Comparison of ENCODE assay signal across 1 cellular context in genomic region chr7:112898432-112899290, GRCh38.
TF ChIP-seq lines count a peak whose summit lies in the region.

No MANE protein-coding gene starts in this region.

TF ChIP-seq in HepG2, 621 proteins besides CTCF, POLR2A, EP300 and RAD21 (continued from another document and continues in another):
- TF ChIP-seq ZNF512B (CRISPR knock-in tag; IDR thresholded peaks at IDR 0.05; ENCODE audit: borderline replicate concordance) (no peak), DZIP1 (CRISPR knock-in tag; IDR thresholded peaks at IDR 0.05) (no peak), KDM4B (CRISPR knock-in tag; IDR thresholded peaks at IDR 0.05) (no peak), ZNF746 (CRISPR knock-in tag; IDR thresholded peaks at IDR 0.05) (no peak), HMG20A (CRISPR knock-in tag; IDR thresholded peaks at IDR 0.05; ENCODE audit: borderline replicate concordance) (peak; percentile 46; the same call in 1 of the 2 replicates), IKZF5 (CRISPR knock-in tag; IDR thresholded peaks at IDR 0.05) (0 out of 2 replicates have a peak, but pooled peaks have one; percentile 35), DR1 (CRISPR knock-in tag; IDR thresholded peaks at IDR 0.05) (no peak), NFIB (CRISPR knock-in tag; IDR thresholded peaks at IDR 0.05; ENCODE audit: borderline replicate concordance) (no peak), ZNF343 (CRISPR knock-in tag; IDR thresholded peaks at IDR 0.05) (no peak), ISL2 (CRISPR knock-in tag; IDR thresholded peaks at IDR 0.05) (0 out of 2 replicates have a peak, but pooled peaks have one; percentile 25), ZNF205 (CRISPR knock-in tag; IDR thresholded peaks at IDR 0.05) (no peak), ZNF703 (CRISPR knock-in tag; IDR thresholded peaks at IDR 0.05; ENCODE audit: borderline replicate concordance) (no peak), ETV5 (CRISPR knock-in tag; IDR thresholded peaks at IDR 0.05; ENCODE audit: borderline replicate concordance) (peak; percentile 21; the same call in 1 of the 2 replicates), HNF1B (CRISPR knock-in tag; IDR thresholded peaks at IDR 0.05) (0 out of 2 replicates have a peak, but pooled peaks have one; percentile 34), HNF4G (IDR thresholded peaks at IDR 0.05; ENCODE audit: borderline replicate concordance, low read depth, low read length) (0 out of 2 replicates have a peak, but pooled peaks have one; percentile 11), HNF4G (CRISPR knock-in tag; IDR thresholded peaks at IDR 0.05; ENCODE audit: borderline replicate concordance, low read depth) (no peak), MYPOP (CRISPR knock-in tag; IDR thresholded peaks at IDR 0.05) (no peak), ZNF607 (CRISPR knock-in tag; IDR thresholded peaks at IDR 0.05; ENCODE audit: borderline replicate concordance) (no peak), ZFY (CRISPR knock-in tag; IDR thresholded peaks at IDR 0.05) (no peak), ZNF616 (CRISPR knock-in tag; IDR thresholded peaks at IDR 0.05; ENCODE audit: low read depth) (no peak), FLYWCH1 (CRISPR knock-in tag; IDR thresholded peaks at IDR 0.05) (peak; percentile 67; the same call in 1 of the 2 replicates), CREBL2 (CRISPR knock-in tag; IDR thresholded peaks at IDR 0.05; ENCODE audit: borderline replicate concordance) (no peak), DRAP1 (CRISPR knock-in tag; IDR thresholded peaks at IDR 0.05) (0 out of 2 replicates have a peak, but pooled peaks have one; percentile 28), SRY (CRISPR knock-in tag; IDR thresholded peaks at IDR 0.05) (no peak; the same call in 1 of the 2 replicates), FOXK2 (IDR thresholded peaks at IDR 0.05) (no peak), HOXA9 (CRISPR knock-in tag; IDR thresholded peaks at IDR 0.05; ENCODE audit: borderline replicate concordance) (no peak), BCLAF1 (IDR thresholded peaks at IDR 0.05) (no peak), BORCS8-MEF2B (CRISPR knock-in tag; IDR thresholded peaks at IDR 0.05) (no peak), TOPORS (CRISPR knock-in tag; IDR thresholded peaks at IDR 0.05) (no peak), DNMT3B (CRISPR knock-in tag; conservative IDR thresholded peaks at IDR 0.05) (no peak), AHR (CRISPR knock-in tag; IDR thresholded peaks at IDR 0.05) (no peak), PBX3 (CRISPR knock-in tag; IDR thresholded peaks at IDR 0.05; ENCODE audit: borderline replicate concordance) (no peak), RXRA (CRISPR knock-in tag; IDR thresholded peaks at IDR 0.05) (peak; percentile 81), ZNF34 (CRISPR knock-in tag; IDR thresholded peaks at IDR 0.05; ENCODE audit: borderline replicate concordance) (no peak), MIXL1 (CRISPR knock-in tag; IDR thresholded peaks at IDR 0.05) (peak; percentile 72), ZSCAN12 (CRISPR knock-in tag; IDR thresholded peaks at IDR 0.05) (no peak), FUBP1 (CRISPR knock-in tag; IDR thresholded peaks at IDR 0.05; ENCODE audit: borderline replicate concordance) (no peak), ARNT2 (CRISPR knock-in tag; IDR thresholded peaks at IDR 0.05; ENCODE audit: low read depth) (0 out of 2 replicates have a peak, but pooled peaks have one; percentile 30), KAT8 (CRISPR knock-in tag; IDR thresholded peaks at IDR 0.05) (no peak), KDM2A (CRISPR knock-in tag; IDR thresholded peaks at IDR 0.05; ENCODE audit: borderline replicate concordance, low read depth) (no peak; the same call in 1 of the 2 replicates), SYNCRIP (IDR thresholded peaks at IDR 0.05; ENCODE audit: insufficient read depth, low read depth, low read length) (no peak), HNRNPUL1 (IDR thresholded peaks at IDR 0.05; ENCODE audit: low read depth, low read length) (no peak), ZNF766 (CRISPR knock-in tag; IDR thresholded peaks at IDR 0.05; ENCODE audit: borderline replicate concordance) (0 out of 2 replicates have a peak, but pooled peaks have one; percentile 31), ZSCAN9 (CRISPR knock-in tag; IDR thresholded peaks at IDR 0.05; ENCODE audit: borderline replicate concordance) (no peak), PCBP2 (optimal IDR thresholded peaks at IDR 0.05; ENCODE audit: low read depth, low read length, poor library complexity, severe bottlenecking) (no peak), ZNF264 (CRISPR knock-in tag; IDR thresholded peaks at IDR 0.05) (no peak), ZNF704 (CRISPR knock-in tag; IDR thresholded peaks at IDR 0.05; ENCODE audit: borderline replicate concordance) (no peak)
